Comparison of ENCODE assay signal across 1 cellular context in genomic region chr1:24364605-24364974, GRCh38.
TF ChIP-seq lines count a peak whose summit lies in the region.

No MANE protein-coding gene starts in this region.

TF ChIP-seq in IMR-90, 13 proteins besides CTCF, POLR2A, EP300 and RAD21 (continued from another document):
- TF ChIP-seq USF2 (IDR thresholded peaks at IDR 0.05; ENCODE audit: low read depth, low read length) (no peak), ELK1 (IDR thresholded peaks at IDR 0.05; ENCODE audit: borderline replicate concordance, low read depth, low read length) (no peak), CHD1 (IDR thresholded peaks at IDR 0.05; ENCODE audit: low read depth, low read length) (no peak), RFX5 (IDR thresholded peaks at IDR 0.05; ENCODE audit: low read depth, low read length) (no peak), FOS (IDR thresholded peaks at IDR 0.05; ENCODE audit: low read depth, low read length) (no peak), RCOR1 (IDR thresholded peaks at IDR 0.05; ENCODE audit: insufficient replicate concordance, low read length) (no peak), BHLHE40 (IDR thresholded peaks at IDR 0.05; ENCODE audit: low read depth, low read length) (no peak), NFE2L2 (IDR thresholded peaks at IDR 0.05; ENCODE audit: low read depth, low read length) (no peak), MXI1 (IDR thresholded peaks at IDR 0.05; ENCODE audit: borderline replicate concordance, low read depth, low read length) (no peak)
